9 cellular contexts compared by ENCODE assay signal in the genomic region with DNA sequence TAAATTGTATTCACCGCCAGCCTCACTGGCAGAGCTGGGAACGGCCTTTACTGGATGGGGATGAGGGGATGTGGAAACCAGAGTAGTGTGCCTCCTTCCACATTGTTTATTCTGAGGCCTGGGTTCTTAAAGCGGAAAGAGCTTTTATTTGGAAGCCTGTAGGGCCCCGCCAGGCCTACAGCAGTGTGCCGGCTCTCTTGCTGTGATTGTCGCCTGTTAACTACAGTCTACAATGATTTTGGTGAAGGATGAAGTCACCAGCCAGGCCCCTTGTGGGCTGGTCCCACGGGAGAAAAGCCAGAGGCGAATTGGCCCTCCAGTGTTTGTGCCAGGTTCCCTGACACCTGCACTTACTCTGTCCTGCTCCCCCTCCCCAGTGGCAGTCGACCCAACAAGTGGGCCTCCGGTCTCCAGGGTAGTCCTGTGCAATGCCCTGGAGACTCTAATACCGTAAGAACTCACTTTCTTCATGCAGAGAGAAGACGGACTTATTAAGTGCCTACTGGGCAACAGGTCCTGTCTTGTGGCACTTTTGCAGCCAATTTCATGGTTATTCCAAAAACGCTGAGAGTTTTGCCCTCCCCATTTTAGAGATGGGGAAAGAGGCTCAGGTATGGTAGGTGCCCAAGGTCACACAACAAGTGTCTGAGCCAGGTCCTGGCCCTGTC. TPM values are rescaled to one million over a fixed set of nuclear protein-coding genes. Genes with fewer than 3 reads are reported as not detected.
DNase-seq lines count a peak whose midpoint lies in the region; FAIRE-seq lines count a peak whose summit lies in the region.
"Had no signal": no experiment of that assay in that cellular context is flagged by ENCODE, and none has a peak within 500 bp of the region (broad histone marks: within the 10 kb centered on the region; RNA-seq: fewer than 3 reads in every experiment).

No MANE protein-coding gene starts in this region.

- no peaks in the 10 kb centered on the region for H3K9me3 Mint-ChIP-seq in activated naive CD8-positive, alpha-beta T cell treated with anti-CD3 and anti-CD28 coated beads for 36 hours

- H4K20me1 ChIP-seq in Karpas-422 (ENCODE audit: insufficient read depth, low read depth, low read length) = no peaks in the 10 kb centered on the region

- H3K4me2 ChIP-seq in Karpas-422 (ENCODE audit: low read depth, low read length, poor library complexity, severe bottlenecking) = no peak overlapping the region

- H3K27ac Mint-ChIP-seq in activated naive CD8-positive, alpha-beta T cell treated with anti-CD3 and anti-CD28 coated beads for 36 hours = no peak overlapping the region

- H3K4me1 ChIP-seq in iPS-15b (ENCODE audit: control insufficient read depth, insufficient read depth, low read length) = peaks cover 5% of the 10 kb centered on the region
- peaks cover 0 to 9% of the 10 kb centered on the region in 2 donors for H3K4me1 ChIP-seq in small intestine (ENCODE audit: control insufficient read depth in 2 of 2, insufficient read depth in 1 of 2, low read depth in 1 of 2, low read length in 1 of 2)
- no peaks in the 10 kb centered on the region for H3K4me1 ChIP-seq in Karpas-422 (ENCODE audit: low read length)

- H3K36me3 ChIP-seq in iPS-15b (ENCODE audit: control insufficient read depth, insufficient read depth, low read length) (no peaks in the 10 kb centered on the region), small intestine (ENCODE audit: control insufficient read depth in 2 of 2, insufficient read depth in 2 of 2, low read length in 2 of 2) (no peaks in the 10 kb centered on the region), Karpas-422 (ENCODE audit: insufficient read depth, low read length) (no peaks in the 10 kb centered on the region)

- DNase-seq in DMS153 treated with DMSO at 0.1 percent for 48 hours (lab: John Stamatoyannopoulos, UW; ENCODE audit: unreplicated experiment) (peak; percentile 22), DMS153 (lab: John Stamatoyannopoulos, UW) (no peak), small intestine (no peak), Karpas-422 (no peak), HCEC 1CT (no peak), NCI-H774 (lab: John Stamatoyannopoulos, UW) (no peak)
- no peak for DNase-seq in activated naive CD8-positive, alpha-beta T cell treated with anti-CD3 and anti-CD28 coated beads for 36 hours

- H3K9ac ChIP-seq in iPS-15b (ENCODE audit: low read depth, low read length) (no peak overlapping the region), Karpas-422 (ENCODE audit: low read length) (no peak overlapping the region)

- H3K27me3 ChIP-seq in iPS-15b (ENCODE audit: control insufficient read depth, insufficient read depth, low read length) = peaks cover 32% of the 10 kb centered on the region
- H3K27me3 ChIP-seq in small intestine (ENCODE audit: control insufficient read depth in 2 of 2, insufficient read depth in 2 of 2, low read length in 2 of 2) = no peaks in the 10 kb centered on the region
- no peaks in the 10 kb centered on the region for H3K27me3 ChIP-seq in Karpas-422 (ENCODE audit: low read length)

- peak overlapping the region; percentile 75 to 85 for H3K27ac ChIP-seq in small intestine (ENCODE audit: low read depth in 1 of 2, low read length in 1 of 2)
- H3K27ac ChIP-seq in Karpas-422 (ENCODE audit: low read length) = no peak overlapping the region

- no peaks in the 10 kb centered on the region for H3K9me2 ChIP-seq in Karpas-422 (replicated peaks; ENCODE audit: insufficient read depth, low read length)

- no peaks in the 10 kb centered on the region for H3K79me2 ChIP-seq in Karpas-422 (ENCODE audit: low read length)

- H3K4me3 ChIP-seq in iPS-15b (ENCODE audit: low read depth, low read length) (peak overlapping the region; percentile 82), small intestine (ENCODE audit: low read depth in 1 of 2, low read length in 2 of 2) (peak overlapping the region; percentile 56 to 67), Karpas-422 (ENCODE audit: low read length) (no peak overlapping the region)

- H3K9me3 ChIP-seq in iPS-15b (ENCODE audit: control insufficient read depth, insufficient read depth, low read length) (no peaks in the 10 kb centered on the region), small intestine (ENCODE audit: control insufficient read depth, low read depth) (no peaks in the 10 kb centered on the region), Karpas-422 (ENCODE audit: low read length) (no peaks in the 10 kb centered on the region)

- peaks cover 2% of the 10 kb centered on the region for H3K36me3 Mint-ChIP-seq in activated naive CD8-positive, alpha-beta T cell treated with anti-CD3 and anti-CD28 coated beads for 36 hours

- no peak for FAIRE-seq in small intestine (lab: Jason Lieb, UNC)
- FAIRE-seq: A204.1 had no signal

- H2AFZ ChIP-seq in Karpas-422 (ENCODE audit: low read length) = no peak overlapping the region

- H3K4me1 Mint-ChIP-seq in activated naive CD8-positive, alpha-beta T cell treated with anti-CD3 and anti-CD28 coated beads for 36 hours = peaks cover 20% of the 10 kb centered on the region

- H3K4me3 Mint-ChIP-seq in activated naive CD8-positive, alpha-beta T cell treated with anti-CD3 and anti-CD28 coated beads for 36 hours = peak overlapping the region; percentile 75

- H3K27me3 Mint-ChIP-seq in activated naive CD8-positive, alpha-beta T cell treated with anti-CD3 and anti-CD28 coated beads for 36 hours = no peaks in the 10 kb centered on the region

- 66 to 79% (median 71%) methylated on average over 13 of the region's 13 CpGs for WGBS in small intestine, 3 donors

RNA-seq across cellular contexts. Expression of gene MICAL2, which starts 1.2 kb away (rescaled TPM):
- total RNA-seq in activated naive CD8-positive, alpha-beta T cell treated with anti-CD3 and anti-CD28 coated beads for 36 hours = 10 to 100 TPM; 54.4 to 59.7 TPM
- 10 to 100 TPM; 15.9 to 29.1 (median 22.2) TPM for polyA plus RNA-seq in small intestine
- 0.69 and 0.93 TPM in 2 replicates for total RNA-seq in Karpas-422 (2014; rRNA removed; shearing (Covaris generic); ENCODE audit: low replicate concordance)

Comparison
In these comparisons a context has a peak if more than half of its experiments do, and no peak if none do; other contexts are left out.
1. RNA of gene MICAL2, which starts 1.2 kb away (total RNA-seq): 54.4 to 59.7 TPM in activated naive CD8-positive, alpha-beta T cell treated with anti-CD3 and anti-CD28 coated beads for 36 hours; 0.69 to 0.93 TPM in Karpas-422; every median in the first group is over 10 times any median in the second.